11 cellular contexts compared by ENCODE assay signal in the genomic region with DNA sequence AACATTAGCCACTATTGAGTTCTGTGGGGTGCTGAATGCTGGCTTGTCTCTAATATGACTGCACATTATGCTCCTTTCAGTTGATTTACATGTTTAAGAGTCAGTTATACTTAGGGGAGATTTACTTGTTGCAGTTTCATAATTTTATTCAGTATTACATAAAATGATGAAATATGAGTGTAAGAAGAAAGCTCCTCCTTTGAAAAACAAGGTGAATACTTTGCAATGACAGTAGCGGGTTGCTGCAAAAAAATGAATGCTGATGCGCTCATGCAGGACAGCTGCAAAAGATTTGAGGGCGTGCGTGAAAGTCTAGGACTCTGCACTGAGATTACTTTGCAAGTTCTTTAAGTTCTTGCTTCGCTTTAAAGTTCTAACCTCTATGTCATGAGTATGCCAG.
"Had no signal": no experiment of that assay in that cellular context is flagged by ENCODE, and none has a peak within 500 bp of the region (broad histone marks: within the 10 kb centered on the region; RNA-seq: fewer than 3 reads in every experiment).

No MANE protein-coding gene starts in this region.

- ATAC-seq: activated CD8-positive, alpha-beta memory T cell treated with anti-CD3 and anti-CD28 coated beads, Interleukin-2, amount 10 ng/mL, durations not matched to agents 7 days and 5 days had no signal

- H3K27ac ChIP-seq: ascending aorta, ovary, stomach had no signal

- H3K9me3 ChIP-seq: ascending aorta, ovary, stomach had no signal

- H3K4me1 ChIP-seq: ascending aorta had no signal

- H3K36me3 ChIP-seq: ovary had no signal

- H3K4me3 ChIP-seq: ascending aorta, ovary, stomach had no signal

- DNase-seq: activated CD4-positive, alpha-beta T cell treated with anti-CD3 and anti-CD28 coated beads, Interleukin-2, amount 50 U/mL, for 48 hours; activated CD4-positive, CD25-positive, alpha-beta regulatory T cell treated with anti-CD3 and anti-CD28 coated beads, Interleukin-2, amount 50 U/mL, for 72 hours; activated CD8-positive, alpha-beta memory T cell treated with anti-CD3 and anti-CD28 coated beads, Interleukin-2, amount 10 ng/mL, durations not matched to agents 7 days and 5 days; activated naive CD4-positive, alpha-beta T cell; hippocampal formation; ovary; stimulated activated CD4-positive, alpha-beta T cell treated with anti-CD3 and anti-CD28 coated beads, Interleukin-4, amount 100 ng/mL, for 1 hour; stimulated activated CD8-positive, alpha-beta memory T cell treated with anti-CD3 and anti-CD28 coated beads, Interleukin-4, amount 100 ng/mL, for 48 hours; stomach; T-helper 2 cell had no signal

- H3K27me3 ChIP-seq: ascending aorta, ovary, stomach had no signal
